ENCODE assay signal across 12 cellular contexts in genomic region chr15:59616390-59616789, GRCh38. TPM values are rescaled to one million over a fixed set of nuclear protein-coding genes. Genes with fewer than 3 reads are reported as not detected.
A peak's percentile ranks its signal among the peaks of the same experiment; 100 is the strongest.
DNase-seq lines count a peak whose midpoint lies in the region; FAIRE-seq and TF ChIP-seq lines count a peak whose summit lies in the region.
"Had no signal": no experiment of that assay in that cellular context is flagged by ENCODE, and none has a peak within 500 bp of the region (broad histone marks: within the 10 kb centered on the region; RNA-seq: fewer than 3 reads in every experiment).

No MANE protein-coding gene starts in this region.

- TF ChIP-seq POLR2A in esophagus squamous epithelium (IDR thresholded peaks at IDR 0.05) (no peak), GM12891 (IDR thresholded peaks at IDR 0.05; ENCODE audit: low read depth, low read length) (no peak)

- 35 to 40% methylated on average over 3 of the region's 3 CpGs for WGBS in esophagus squamous epithelium, 2 donors

- H3K4me3 ChIP-seq in esophagus squamous epithelium = peak overlapping the region; percentile 5 to 30 (median 20)
- no peak overlapping the region for H3K4me3 ChIP-seq in dorsolateral prefrontal cortex
- H3K4me3 ChIP-seq: SK-N-MC, suprapubic skin had no signal

- H3K27me3 ChIP-seq in esophagus squamous epithelium (peaks cover 0 to 23% (median 0%) of the 10 kb centered on the region in 4 donors), dorsolateral prefrontal cortex (peaks cover 0 to 34% (median 10%) of the 10 kb centered on the region in 45 donors)

- DNase-seq in NCI-H1417 (lab: John Stamatoyannopoulos, UW) = peak; percentile 32 to 61 (median 56)
- no peak for DNase-seq in NCI-H1417 treated with DMSO at 0.1 percent for 48 hours (lab: John Stamatoyannopoulos, UW)
- peak; percentile 15 for DNase-seq in NCI-H774 (lab: John Stamatoyannopoulos, UW)
- no peak for DNase-seq in esophagus squamous epithelium (lab: John Stamatoyannopoulos, UW)
- DNase-seq in renal cortical epithelial cell (ENCODE audit: low read depth) = peak; percentile 92
- DNase-seq in HPDE6-E6E7 (ENCODE audit: extremely low spot score) = no peak
- no peak for DNase-seq in dorsolateral prefrontal cortex
- DNase-seq in GM12891 (ENCODE audit: insufficient read length, low spot score) = no peak
- DNase-seq: activated effector memory CD4-positive, alpha-beta T cell treated with anti-CD3 and anti-CD28 coated beads, Interleukin-2, amount 50 U/mL, for 16 hours; NCI-H1105 had no signal

- H3K9me3 ChIP-seq in esophagus squamous epithelium = no peaks in the 10 kb centered on the region
- H3K9me3 ChIP-seq: suprapubic skin had no signal

- peak in 1 of 6 experiments; percentile 31 for TF ChIP-seq CTCF in esophagus squamous epithelium (IDR thresholded peaks at IDR 0.05)
- no peak for TF ChIP-seq CTCF in dorsolateral prefrontal cortex (IDR thresholded peaks at IDR 0.05 in 54 of 56, conservative IDR thresholded peaks at IDR 0.05 in 2 of 56; ENCODE audit: low read depth in 1 of 56, partially characterized antibody in 56 of 56)

- FAIRE-seq in GM12891 (lab: Jason Lieb, UNC) = no peak

- no peaks in the 10 kb centered on the region for H3K36me3 ChIP-seq in esophagus squamous epithelium
- H3K36me3 ChIP-seq: suprapubic skin had no signal

- intact Hi-C loops in esophagus squamous epithelium (cut with DNase I) (loop anchor here (10.0 kb wide), 1 partner anchor 72 kb away; no protein-coding TSS in a partner anchor), dorsolateral prefrontal cortex (cut with DNase I) (no loop called here)

- peaks cover 0 to 27% (median 0%) of the 10 kb centered on the region in 3 donors for H3K4me1 ChIP-seq in esophagus squamous epithelium

- H3K27ac ChIP-seq in esophagus squamous epithelium = peak overlapping the region in 3 of 4 donors; percentile 22 to 71 (median 60)
- no peak overlapping the region for H3K27ac ChIP-seq in dorsolateral prefrontal cortex
- H3K27ac ChIP-seq: SK-N-MC, suprapubic skin had no signal

TF ChIP-seq in GM12891, 5 proteins besides CTCF, POLR2A, EP300 and RAD21:
- TF ChIP-seq TAF1 (IDR thresholded peaks at IDR 0.05; ENCODE audit: low read depth, low read length) = no peak
- TF ChIP-seq PAX5 (IDR thresholded peaks at IDR 0.05; ENCODE audit: insufficient read depth, low read length, severe bottlenecking) = no peak
- TF ChIP-seq POU2F2 (IDR thresholded peaks at IDR 0.05; ENCODE audit: low read depth, low read length) = no peak
- no peak for TF ChIP-seq POLR2AphosphoS5 (IDR thresholded peaks at IDR 0.05; ENCODE audit: low read depth, low read length)
- no peak for TF ChIP-seq SPI1 (IDR thresholded peaks at IDR 0.05; ENCODE audit: low read depth, low read length)

RNA-seq across cellular contexts. Expression of gene GCNT3, which starts 4.8 kb away (rescaled TPM):
- total RNA-seq in esophagus squamous epithelium (10 to 100 TPM in 3 of 4 donors, 1 to 10 TPM in 1; 8.8 to 30.2 (median 18.1) TPM), renal cortical epithelial cell (10.3 and 41.3 TPM in 2 replicates), dorsolateral prefrontal cortex (under 1 TPM in 2 of 120 experiments, not detected in 118; 0.19 to 0.55 TPM)
- polyA plus RNA-seq in GM12891 (2012; ENCODE audit: low read depth, missing spikeins) = 0.15 TPM

RNA-seq across cellular contexts. Expression of gene GTF2A2, which starts 40.9 kb away (rescaled TPM):
- 10 to 100 TPM; 18.7 to 35.7 (median 28.2) TPM for total RNA-seq in esophagus squamous epithelium
- total RNA-seq in renal cortical epithelial cell = 12.2 and 18.4 TPM in 2 replicates
- total RNA-seq in dorsolateral prefrontal cortex = 10 to 100 TPM; 37.2 to 97.5 (median 63.8) TPM
- polyA plus RNA-seq in GM12891 (2012; ENCODE audit: low read depth, missing spikeins) = 115 TPM

Comparison
In these comparisons a context has a peak if more than half of its experiments do, and no peak if none do; other contexts are left out.
1. DNase-seq: peak in NCI-H1417 (3 of 3), NCI-H774 (single experiment) and renal cortical epithelial cell (single experiment); none in NCI-H1417 treated with DMSO at 0.1 percent for 48 hours (single experiment), esophagus squamous epithelium (single experiment), HPDE6-E6E7 (single experiment), dorsolateral prefrontal cortex (0 of 10) and GM12891 (single experiment).
2. H3K27ac ChIP-seq: peak in esophagus squamous epithelium (3 of 4); none in dorsolateral prefrontal cortex (0 of 59).
3. H3K4me3 ChIP-seq: peak in esophagus squamous epithelium (4 of 4); none in dorsolateral prefrontal cortex (0 of 59).